ENCODE assay signal across 22 cellular contexts in genomic region chr13:47990427-47990826, GRCh38. TPM values are rescaled to one million over a fixed set of nuclear protein-coding genes. Genes with fewer than 3 reads are reported as not detected.
DNase-seq lines count a peak whose midpoint lies in the region; ATAC-seq and TF ChIP-seq lines count a peak whose summit lies in the region.
"Had no signal": no experiment of that assay in that cellular context is flagged by ENCODE, and none has a peak within 500 bp of the region (broad histone marks: within the 10 kb centered on the region; RNA-seq: fewer than 3 reads in every experiment).

No MANE protein-coding gene starts in this region.

- H3K4me2 ChIP-seq in hepatocyte = peak overlapping the region; percentile 41
- H3K4me2 ChIP-seq: BLaER1 treated with 17β-estradiol and CSF1 and Interleukin-3, amounts not matched to agents 10 nM and 100 nM had no signal

- peaks cover 20% of the 10 kb centered on the region for H3K4me1 ChIP-seq in left ventricle myocardium inferior
- peaks cover 5% of the 10 kb centered on the region for H3K4me1 ChIP-seq in right cardiac atrium (ENCODE audit: control insufficient read depth, insufficient read depth, low read length)
- no peaks in the 10 kb centered on the region for H3K4me1 ChIP-seq in hepatocyte (ENCODE audit: insufficient read depth)
- peaks cover 3% of the 10 kb centered on the region for H3K4me1 ChIP-seq in mucosa of descending colon (ENCODE audit: low read depth)
- no peaks in the 10 kb centered on the region for H3K4me1 ChIP-seq in colonic mucosa
- H3K4me1 ChIP-seq: BE2C; BLaER1 treated with 17β-estradiol and CSF1 and Interleukin-3, amounts not matched to agents 10 nM and 100 nM; HAP-1 had no signal

- ATAC-seq in right cardiac atrium (no peak), mucosa of descending colon (peak; percentile 61)
- ATAC-seq: GM12878 had no signal

- no peaks in the 10 kb centered on the region for H3K9me2 ChIP-seq in hepatocyte (replicated peaks; ENCODE audit: insufficient read depth)

- H3K9me3 ChIP-seq in left ventricle myocardium inferior (replicated peaks) (no peaks in the 10 kb centered on the region), right cardiac atrium (ENCODE audit: control insufficient read depth, low read length) (no peaks in the 10 kb centered on the region), hepatocyte (ENCODE audit: low read depth) (no peaks in the 10 kb centered on the region), mucosa of descending colon (no peaks in the 10 kb centered on the region), colonic mucosa (no peaks in the 10 kb centered on the region)
- H3K9me3 ChIP-seq: BE2C, HAP-1 had no signal

- H3K9ac ChIP-seq in colonic mucosa (ENCODE audit: low read depth in 2 of 2, low read length in 2 of 2) = no peak overlapping the region
- H3K9ac ChIP-seq: BLaER1 treated with 17β-estradiol and CSF1 and Interleukin-3, amounts not matched to agents 10 nM and 100 nM had no signal

- intact Hi-C loops in left ventricle myocardium inferior (cut with micrococcal nuclease) = no loop called here
- intact Hi-C loops in right cardiac atrium (cut with DNase I) = no loop called here
- intact Hi-C loops in mucosa of descending colon (cut with DNase I, micrococcal nuclease) = no loop called here
- intact Hi-C loops in colonic mucosa (cut with DNase I) = no loop called here

- DNase-seq in left ventricle myocardium inferior = no peak
- no peak for DNase-seq in right cardiac atrium
- no peak for DNase-seq in hepatocyte (ENCODE audit: low spot score)
- DNase-seq in mucosa of descending colon = no peak
- DNase-seq in NCI-H1694 treated with DMSO at 0.1 percent for 48 hours (lab: John Stamatoyannopoulos, UW) = no peak
- no peak for DNase-seq in colonic mucosa
- no peak for DNase-seq in superior temporal gyrus (ENCODE audit: extremely low spot score)
- DNase-seq: ACHN; AML-193; BE2C; CD4-positive, alpha-beta T cell; CD8-positive, alpha-beta memory T cell; DMS 273 treated with DMSO at 0.1 percent for 48 hours; DMS79; EL; GDM1; GOT3; HFFc6 had no signal

- no peak for TF ChIP-seq CTCF in left ventricle myocardium inferior (IDR thresholded peaks at IDR 0.05; ENCODE audit: borderline replicate concordance)
- TF ChIP-seq CTCF in hepatocyte (IDR thresholded peaks at IDR 0.05; ENCODE audit: poor library complexity) = no peak
- no peak for TF ChIP-seq CTCF in mucosa of descending colon (IDR thresholded peaks at IDR 0.05)
- no peak for TF ChIP-seq CTCF in colonic mucosa (IDR thresholded peaks at IDR 0.05)

- no peaks in the 10 kb centered on the region for H4K20me1 ChIP-seq in hepatocyte (ENCODE audit: insufficient read depth, poor library complexity, severe bottlenecking)

- H3K36me3 ChIP-seq in left ventricle myocardium inferior (peaks cover 60% of the 10 kb centered on the region), hepatocyte (replicated peaks; ENCODE audit: insufficient read depth, low read depth) (peaks cover 3% of the 10 kb centered on the region), mucosa of descending colon (ENCODE audit: low read depth) (no peaks in the 10 kb centered on the region), colonic mucosa (no peaks in the 10 kb centered on the region)

- no peak overlapping the region for H2AFZ ChIP-seq in hepatocyte

- H3K27me3 ChIP-seq in left ventricle myocardium inferior (ENCODE audit: low read depth) = no peaks in the 10 kb centered on the region
- H3K27me3 ChIP-seq in right cardiac atrium (ENCODE audit: control insufficient read depth, insufficient read depth) = no peaks in the 10 kb centered on the region
- H3K27me3 ChIP-seq in hepatocyte = no peaks in the 10 kb centered on the region
- H3K27me3 ChIP-seq in colonic mucosa = no peaks in the 10 kb centered on the region
- H3K27me3 ChIP-seq: BE2C; BLaER1 treated with 17β-estradiol and CSF1 and Interleukin-3, amounts not matched to agents 10 nM and 100 nM had no signal

- H3K27ac ChIP-seq in left ventricle myocardium inferior (replicated peaks) = peak overlapping the region; percentile 52
- no peak overlapping the region for H3K27ac ChIP-seq in right cardiac atrium (ENCODE audit: low read length)
- H3K27ac ChIP-seq in hepatocyte = no peak overlapping the region
- H3K27ac ChIP-seq in colonic mucosa = no peak overlapping the region
- H3K27ac ChIP-seq: 22Rv1; BLaER1 treated with 17β-estradiol and CSF1 and Interleukin-3, amounts not matched to agents 10 nM and 100 nM had no signal

- no peak overlapping the region for H3K4me3 ChIP-seq in left ventricle myocardium inferior
- H3K4me3 ChIP-seq in right cardiac atrium (ENCODE audit: low read length) = no peak overlapping the region
- no peak overlapping the region for H3K4me3 ChIP-seq in hepatocyte
- no peak overlapping the region for H3K4me3 ChIP-seq in mucosa of descending colon
- no peak overlapping the region for H3K4me3 ChIP-seq in colonic mucosa
- H3K4me3 ChIP-seq: BLaER1 treated with 17β-estradiol and CSF1 and Interleukin-3, amounts not matched to agents 10 nM and 100 nM; GM12878; HAP-1 had no signal

- 87% methylated on average over 1 of the region's 1 CpG for WGBS in right cardiac atrium
- WGBS in hepatocyte (ENCODE audit: low lambda C conversion rate, missing lambda C conversion rate) = 92% methylated on average over 1 of the region's 1 CpG

- H3K79me2 ChIP-seq in hepatocyte = peaks cover 51% of the 10 kb centered on the region

RNA-seq across cellular contexts. Expression of gene SUCLA2, which starts 10.6 kb away (rescaled TPM):
- total RNA-seq in left ventricle myocardium inferior (160 TPM), right cardiac atrium (100 to 1,000 TPM in 1 of 4 donors, 10 to 100 TPM in 3; 84.6 to 103 (median 95.2) TPM), hepatocyte (56.9 and 60.6 TPM in 2 replicates), mucosa of descending colon (10 to 100 TPM; 42.3 to 66.8 (median 62.1) TPM), colonic mucosa (10 to 100 TPM; 60.5 to 71.4 TPM)
- polyA plus RNA-seq in right cardiac atrium (74.6 TPM), hepatocyte (53.0 and 60.6 TPM in 2 replicates)

RNA-seq across cellular contexts. Expression of gene NUDT15, which starts 47.1 kb away (rescaled TPM):
- total RNA-seq in left ventricle myocardium inferior = 13.2 TPM
- total RNA-seq in right cardiac atrium = 10 to 100 TPM in 1 of 4 donors, 1 to 10 TPM in 3; 8.0 to 10.6 (median 9.1) TPM
- polyA plus RNA-seq in right cardiac atrium = 13.6 TPM
- total RNA-seq in hepatocyte = 16.6 and 16.8 TPM in 2 replicates
- polyA plus RNA-seq in hepatocyte = 13.7 and 17.7 TPM in 2 replicates
- total RNA-seq in mucosa of descending colon = 10 to 100 TPM; 17.9 to 25.4 (median 21.6) TPM
- total RNA-seq in colonic mucosa = 10 to 100 TPM; 24.5 to 43.8 TPM
